ENCODE assay signal across 12 cellular contexts in genomic region chr1:201904579-201904978, GRCh38. TPM values are rescaled to one million over a fixed set of nuclear protein-coding genes. Genes with fewer than 3 reads are reported as not detected.
DNase-seq lines count a peak whose midpoint lies in the region; TF ChIP-seq lines count a peak whose summit lies in the region.
"Had no signal": no experiment of that assay in that cellular context is flagged by ENCODE, and none has a peak within 500 bp of the region (broad histone marks: within the 10 kb centered on the region; RNA-seq: fewer than 3 reads in every experiment).

No MANE protein-coding gene starts in this region.

- no peaks in the 10 kb centered on the region for H3K27me3 ChIP-seq in esophagus muscularis mucosa
- no peaks in the 10 kb centered on the region for H3K27me3 ChIP-seq in tibial nerve
- H3K27me3 ChIP-seq: body of pancreas had no signal

- CTCF ChIA-PET in RWPE1 (lab: Yijun Ruan, JAX), result interaction anchor here (1.2 to 2.8 kb wide), 2 partner anchors 9 to 68 kb away, joined by 5 to 14 read pairs; no protein-coding TSS in a partner anchor

- H3K9me3 ChIP-seq in esophagus muscularis mucosa (no peaks in the 10 kb centered on the region), mesodermal cell (ENCODE audit: control insufficient read depth, low read length) (no peaks in the 10 kb centered on the region), tibial nerve (no peaks in the 10 kb centered on the region)
- H3K9me3 ChIP-seq: body of pancreas had no signal

- peak overlapping the region in 1 of 4 donors; percentile 28 for H3K4me3 ChIP-seq in esophagus muscularis mucosa
- H3K4me3 ChIP-seq in mesodermal cell (ENCODE audit: extremely low read depth, insufficient read depth, low read length, poor library complexity, severe bottlenecking), result no peak overlapping the region
- H3K4me3 ChIP-seq in tibial nerve, result no peak overlapping the region
- H3K4me3 ChIP-seq: body of pancreas had no signal

- TF ChIP-seq POLR2A in esophagus muscularis mucosa (IDR thresholded peaks at IDR 0.05; ENCODE audit: low read depth) (no peak), tibial nerve (IDR thresholded peaks at IDR 0.05) (peak in 1 of 2 donors; percentile 22)

- POLR2A ChIA-PET in RWPE1 (lab: Yijun Ruan, JAX; ENCODE audit: low non-redundant PET), result no interaction called here

- H3K36me3 ChIP-seq in esophagus muscularis mucosa (peaks cover 1 to 27% (median 7%) of the 10 kb centered on the region in 4 donors), mesodermal cell (ENCODE audit: control insufficient read depth, insufficient read depth, low read length) (no peaks in the 10 kb centered on the region), tibial nerve (peaks cover 0 to 6% (median 0%) of the 10 kb centered on the region in 3 donors)

- H3K27ac ChIP-seq in RWPE1 (no peak overlapping the region), esophagus muscularis mucosa (replicated peaks in 1 of 4) (peak overlapping the region; percentile 91 to 95 (median 94)), mesodermal cell (ENCODE audit: low read depth, low read length, severe bottlenecking) (peak overlapping the region; percentile 13), tibial nerve (peak overlapping the region; percentile 49 to 88 (median 74))
- H3K27ac ChIP-seq: VCaP had no signal

- intact Hi-C loops in esophagus muscularis mucosa (cut with DNase I), result no loop called here

- WGBS in esophagus muscularis mucosa, result 6% methylated on average over 6 of the region's 6 CpGs
- WGBS in mesodermal cell (ENCODE audit: insufficient coverage in 2 of 2), 2 experiments, result 20 to 23% methylated on average over 2 to 5 of the region's 6 CpGs
- 15 to 23% methylated on average over 6 of the region's 6 CpGs for WGBS in tibial nerve, 2 donors

- peak; percentile 46 for TF ChIP-seq EP300 in esophagus muscularis mucosa (IDR thresholded peaks at IDR 0.05)
- peak in 1 of 2 donors; percentile 49 for TF ChIP-seq EP300 in tibial nerve (IDR thresholded peaks at IDR 0.05)

- peaks cover 30 to 99% (median 98%) of the 10 kb centered on the region in 4 donors for H3K4me1 ChIP-seq in esophagus muscularis mucosa
- H3K4me1 ChIP-seq in mesodermal cell (ENCODE audit: control insufficient read depth, insufficient read depth, low read length, poor library complexity, severe bottlenecking), result peaks cover 30% of the 10 kb centered on the region
- peaks cover 0 to 80% (median 36%) of the 10 kb centered on the region in 4 donors for H3K4me1 ChIP-seq in tibial nerve
- H3K4me1 ChIP-seq: body of pancreas had no signal

- TF ChIP-seq CTCF in RWPE1 (conservative IDR thresholded peaks at IDR 0.05; ENCODE audit: low read depth) (no peak), esophagus muscularis mucosa (IDR thresholded peaks at IDR 0.05) (no peak), tibial nerve (IDR thresholded peaks at IDR 0.05) (no peak)

- DNase-seq in RWPE1 (ENCODE audit: low spot score) (peak; percentile 84), esophagus muscularis mucosa (ENCODE audit: extremely low spot score) (no peak), tibial nerve (ENCODE audit: low spot score in 2 of 2) (peak in 1 of 2 donors; percentile 47), midbrain (lab: John Stamatoyannopoulos, UW) (no peak), NCI-H146 (lab: John Stamatoyannopoulos, UW) (no peak), T-helper 1 cell (no peak), NCI-H2196 (lab: John Stamatoyannopoulos, UW; ENCODE audit: unreplicated experiment) (no peak)
- DNase-seq: GF-D8; naive thymus-derived CD8-positive, alpha-beta T cell had no signal

RNA-seq across cellular contexts. Expression of gene SHISA4, which starts 15.9 kb away (rescaled TPM):
- total RNA-seq in esophagus muscularis mucosa, result 10 to 100 TPM; 20.3 to 31.0 (median 28.5) TPM
- polyA plus RNA-seq in mesodermal cell (2013, experiment 1 of 2), result 21.8 TPM
- polyA plus RNA-seq in mesodermal cell (2013, experiment 2 of 2), result 17.1 TPM
- 10 to 100 TPM; 42.6 to 76.6 (median 66.4) TPM for total RNA-seq in tibial nerve
- polyA plus RNA-seq: naive thymus-derived CD8-positive, alpha-beta T cell had no signal

RNA-seq across cellular contexts. Expression of gene LMOD1, which starts 41.8 kb away (rescaled TPM):
- total RNA-seq in esophagus muscularis mucosa (1,000 to 10,000 TPM; 1,021 to 1,618 (median 1,290) TPM), tibial nerve (100 to 1,000 TPM in 2 of 4 donors, 10 to 100 TPM in 2; 86.9 to 165 (median 107) TPM)
- polyA plus RNA-seq in mesodermal cell (2013, experiment 1 of 2), result 1.9 TPM
- polyA plus RNA-seq in mesodermal cell (2013, experiment 2 of 2), result 1.5 TPM
- total RNA-seq: naive thymus-derived CD8-positive, alpha-beta T cell had no signal
- polyA plus RNA-seq: naive thymus-derived CD8-positive, alpha-beta T cell had no signal

RNA-seq across cellular contexts. Expression of gene TIMM17A, which starts 50.7 kb away (rescaled TPM):
- total RNA-seq in esophagus muscularis mucosa (10 to 100 TPM; 30.7 to 46.1 (median 32.4) TPM), tibial nerve (10 to 100 TPM; 16.2 to 31.8 (median 21.0) TPM)
- 66.0 TPM for polyA plus RNA-seq in mesodermal cell (2013, experiment 1 of 2)
- polyA plus RNA-seq in mesodermal cell (2013, experiment 2 of 2), result 63.3 TPM

Comparison
In these comparisons a context has a peak if more than half of its experiments do, and no peak if none do; other contexts are left out.
1. RNA of gene LMOD1, which starts 41.8 kb away (total RNA-seq): 1,021 to 1,618 TPM in esophagus muscularis mucosa; 86.9 to 165 TPM in tibial nerve; every median in the first group is over 4 times any median in the second.